In the genomic region with DNA sequence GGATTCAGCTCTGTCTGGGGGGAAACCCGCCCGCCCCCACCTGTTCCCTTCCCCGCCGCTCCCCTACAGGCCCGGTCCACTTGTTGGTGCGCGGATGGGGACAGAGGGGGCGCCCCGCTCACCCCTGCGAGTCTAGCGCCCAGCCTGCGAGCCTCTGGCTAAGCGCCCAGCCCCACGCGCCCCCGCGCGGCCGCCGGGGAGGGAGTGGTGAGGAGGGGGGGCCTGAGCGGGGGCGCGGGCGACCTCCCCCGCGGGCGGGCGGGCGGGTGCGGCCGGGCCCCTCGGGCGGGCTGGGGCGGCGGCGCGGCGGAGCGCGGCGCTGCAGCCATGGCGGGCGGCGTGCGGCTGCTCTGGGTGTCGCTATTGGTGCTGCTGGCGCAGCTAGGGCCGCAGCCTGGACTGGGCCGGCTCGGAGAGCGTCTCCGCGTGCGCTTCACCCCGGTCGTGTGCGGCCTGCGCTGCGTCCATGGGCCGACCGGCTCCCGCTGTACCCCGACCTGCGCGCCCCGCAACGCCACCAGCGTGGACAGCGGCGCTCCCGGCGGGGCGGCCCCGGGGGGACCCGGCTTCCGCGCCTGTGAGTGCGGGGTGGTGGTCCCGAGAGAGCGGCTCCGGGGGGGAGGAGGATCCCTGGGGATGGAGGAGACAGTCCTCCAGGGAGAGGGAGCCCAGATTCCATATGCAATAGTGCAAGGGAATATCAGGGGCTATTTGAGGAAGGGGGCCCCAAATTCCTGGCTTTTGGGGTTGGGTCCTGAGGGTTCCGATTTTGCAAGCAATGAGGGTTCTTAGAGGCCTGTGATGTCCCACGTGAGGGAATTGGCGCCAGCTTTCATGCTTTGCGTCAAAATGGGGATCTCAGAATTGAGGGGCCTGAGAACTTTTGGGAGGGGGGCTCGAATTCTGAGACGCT, we compare ENCODE assay signal across 9 cellular contexts. TPM values are rescaled to one million over a fixed set of nuclear protein-coding genes. Genes with fewer than 3 reads are reported as not detected.
DNase-seq lines count a peak whose midpoint lies in the region; ATAC-seq, FAIRE-seq and TF ChIP-seq lines count a peak whose summit lies in the region.
"Had no signal": no experiment of that assay in that cellular context is flagged by ENCODE, and none has a peak within 500 bp of the region (broad histone marks: within the 10 kb centered on the region; RNA-seq: fewer than 3 reads in every experiment).

A gene with protein sequence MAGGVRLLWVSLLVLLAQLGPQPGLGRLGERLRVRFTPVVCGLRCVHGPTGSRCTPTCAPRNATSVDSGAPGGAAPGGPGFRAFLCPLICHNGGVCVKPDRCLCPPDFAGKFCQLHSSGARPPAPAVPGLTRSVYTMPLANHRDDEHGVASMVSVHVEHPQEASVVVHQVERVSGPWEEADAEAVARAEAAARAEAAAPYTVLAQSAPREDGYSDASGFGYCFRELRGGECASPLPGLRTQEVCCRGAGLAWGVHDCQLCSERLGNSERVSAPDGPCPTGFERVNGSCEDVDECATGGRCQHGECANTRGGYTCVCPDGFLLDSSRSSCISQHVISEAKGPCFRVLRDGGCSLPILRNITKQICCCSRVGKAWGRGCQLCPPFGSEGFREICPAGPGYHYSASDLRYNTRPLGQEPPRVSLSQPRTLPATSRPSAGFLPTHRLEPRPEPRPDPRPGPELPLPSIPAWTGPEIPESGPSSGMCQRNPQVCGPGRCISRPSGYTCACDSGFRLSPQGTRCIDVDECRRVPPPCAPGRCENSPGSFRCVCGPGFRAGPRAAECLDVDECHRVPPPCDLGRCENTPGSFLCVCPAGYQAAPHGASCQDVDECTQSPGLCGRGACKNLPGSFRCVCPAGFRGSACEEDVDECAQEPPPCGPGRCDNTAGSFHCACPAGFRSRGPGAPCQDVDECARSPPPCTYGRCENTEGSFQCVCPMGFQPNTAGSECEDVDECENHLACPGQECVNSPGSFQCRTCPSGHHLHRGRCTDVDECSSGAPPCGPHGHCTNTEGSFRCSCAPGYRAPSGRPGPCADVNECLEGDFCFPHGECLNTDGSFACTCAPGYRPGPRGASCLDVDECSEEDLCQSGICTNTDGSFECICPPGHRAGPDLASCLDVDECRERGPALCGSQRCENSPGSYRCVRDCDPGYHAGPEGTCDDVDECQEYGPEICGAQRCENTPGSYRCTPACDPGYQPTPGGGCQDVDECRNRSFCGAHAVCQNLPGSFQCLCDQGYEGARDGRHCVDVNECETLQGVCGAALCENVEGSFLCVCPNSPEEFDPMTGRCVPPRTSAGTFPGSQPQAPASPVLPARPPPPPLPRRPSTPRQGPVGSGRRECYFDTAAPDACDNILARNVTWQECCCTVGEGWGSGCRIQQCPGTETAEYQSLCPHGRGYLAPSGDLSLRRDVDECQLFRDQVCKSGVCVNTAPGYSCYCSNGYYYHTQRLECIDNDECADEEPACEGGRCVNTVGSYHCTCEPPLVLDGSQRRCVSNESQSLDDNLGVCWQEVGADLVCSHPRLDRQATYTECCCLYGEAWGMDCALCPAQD (N-terminal part only) (plus strand): TSS at position 309 of the 913 bp plus-strand sequence. CDS start 19 bp downstream, at position 328.

- H3K27ac ChIP-seq in SK-N-MC (peak within 1 kb of the TSS; percentile 85), H1 (ENCODE audit: low read depth, low read length) (no peak within 1 kb of the TSS), upper lobe of right lung (peak within 1 kb of the TSS; percentile 81)

- no peak for TF ChIP-seq EP300 in H1 (IDR thresholded peaks at IDR 0.05; ENCODE audit: borderline replicate concordance in 1 of 2, low read depth in 2 of 2, low read length in 2 of 2)

- no peak for TF ChIP-seq RAD21 in H1 (IDR thresholded peaks at IDR 0.05 in 1 of 2, conservative IDR thresholded peaks at IDR 0.05 in 1 of 2; ENCODE audit: low read depth in 2 of 2, low read length in 2 of 2)

- H4K8ac ChIP-seq in H1 (ENCODE audit: extremely low read depth, insufficient read depth, low read length): no peak within 1 kb of the TSS

- no peak within 1 kb of the TSS for H2AK5ac ChIP-seq in H1 (ENCODE audit: low read depth, low read length)

- H2BK15ac ChIP-seq in H1 (ENCODE audit: low read length): no peak within 1 kb of the TSS

- H3K4ac ChIP-seq in H1 (replicated peaks; ENCODE audit: insufficient read length, low read depth, low read length): no peak within 1 kb of the TSS

- H2BK5ac ChIP-seq in H1 (ENCODE audit: low read depth, low read length): no peak within 1 kb of the TSS

- WGBS in H1 (ENCODE audit: extremely low coverage in 1 of 2, insufficient coverage in 1 of 2, insufficient read length in 1 of 2, insufficient replicate concordance in 2 of 2, low coverage in 1 of 2, low lambda C conversion rate in 2 of 2, missing lambda C conversion rate in 1 of 2), 2 experiments: 8% methylated on average over 37 of the region's 87 CpGs; no CpG with 5 or more reads in 1 of the 2 experiments

- no peak within 1 kb of the TSS for H4K91ac ChIP-seq in H1 (replicated peaks; ENCODE audit: insufficient read length, low read length)

- H3K36me3 ChIP-seq in SK-N-MC (ENCODE audit: insufficient read depth, low read length) (no peaks in the 10 kb centered on the region), H1 (ENCODE audit: control insufficient read depth in 2 of 4, insufficient read depth in 4 of 4, low read length in 3 of 4) (no peaks in the 10 kb centered on the region; a peak in 1 of 8 replicates), upper lobe of right lung (no peaks in the 10 kb centered on the region)

- no peak for FAIRE-seq in H1 (lab: Jason Lieb, UNC)
- FAIRE-seq: GM18507 had no signal

- no peak within 1 kb of the TSS for H4K5ac ChIP-seq in H1 (ENCODE audit: insufficient read length, low read depth, low read length)

- intact Hi-C loops in upper lobe of right lung (cut with DNase I): no loop called here

- no peak for TF ChIP-seq POLR2A in H1 (IDR thresholded peaks at IDR 0.05; ENCODE audit: control extremely low read depth in 1 of 2, low read depth in 2 of 2, low read length in 2 of 2)

- H3K14ac ChIP-seq in H1 (ENCODE audit: insufficient read length): no peak within 1 kb of the TSS

- H3K27me3 ChIP-seq in H1 (replicated peaks in 1 of 4; ENCODE audit: control insufficient read depth in 3 of 4, extremely low read depth in 1 of 4, insufficient read depth in 3 of 4, low read length in 3 of 4) (peaks cover 17 to 53% (median 47%) of the 10 kb centered on the region in 4 experiments), upper lobe of right lung (peaks cover 48% of the 10 kb centered on the region)

- ATAC-seq in upper lobe of right lung (no peak), GM21529 (IDR thresholded peaks at IDR 0.05; ENCODE audit: unreplicated experiment) (no peak)

- H2AFZ ChIP-seq in H1 (ENCODE audit: low read length): no peak within 1 kb of the TSS

- H3K9me3 ChIP-seq in SK-N-MC (ENCODE audit: low read depth, low read length): no peaks in the 10 kb centered on the region
- no peaks in the 10 kb centered on the region for H3K9me3 ChIP-seq in H1 (ENCODE audit: insufficient read depth in 2 of 2, low read depth in 1 of 2, low read length in 1 of 2)
- no peaks in the 10 kb centered on the region for H3K9me3 ChIP-seq in upper lobe of right lung

- CTCF ChIA-PET in H1 (lab: Charles Lee; ENCODE audit: partially characterized antibody): interaction anchor here (0.6 to 11.3 kb wide), 14 partner anchors 9 to 72 kb away, joined by 3 to 100 read pairs (median 8); no protein-coding TSS in a partner anchor

- H3K56ac ChIP-seq in H1 (replicated peaks; ENCODE audit: insufficient read length, low read depth, low read length): peak within 1 kb of the TSS; percentile 37

- 0 out of 2 replicates have a peak, but pooled peaks cover 2% of the 10 kb centered on the region for H3K79me1 ChIP-seq in H1 (ENCODE audit: low read depth, low read length)

- H3K79me2 ChIP-seq in H1 (ENCODE audit: control insufficient read depth in 1 of 2, insufficient read depth in 2 of 2, low read length in 2 of 2): no peaks in the 10 kb centered on the region

- peaks cover 31% of the 10 kb centered on the region; the same call in 1 of the 2 replicates for H3K23me2 ChIP-seq in H1 (ENCODE audit: low read depth, low read length)

- H2BK12ac ChIP-seq in H1 (ENCODE audit: low read depth, low read length): peak within 1 kb of the TSS; percentile 50; the same call in 1 of the 2 replicates

- H3K4me1 ChIP-seq in H1 (replicated peaks in 1 of 4; ENCODE audit: control insufficient read depth in 3 of 4, insufficient read depth in 4 of 4, low read length in 3 of 4) (peaks cover 9 to 43% (median 27%) of the 10 kb centered on the region in 4 experiments), upper lobe of right lung (peaks cover 69% of the 10 kb centered on the region)

- TF ChIP-seq CTCF in H1 (IDR thresholded peaks at IDR 0.05; ENCODE audit: control extremely low read depth in 1 of 3, insufficient read depth in 1 of 3, low read depth in 1 of 3, low read length in 3 of 3) (peak in 2 of 3 experiments; percentile 29 to 47; a peak in 3 of 4 replicates), upper lobe of right lung (IDR thresholded peaks at IDR 0.05) (peak; percentile 17)

- DNase-seq in activated effector memory CD4-positive, alpha-beta T cell treated with anti-CD3 and anti-CD28 coated beads, Interleukin-2, amount 50 U/mL, for 16 hours: peak; percentile 79
- DNase-seq in activated effector memory CD4-positive, alpha-beta T cell treated with Interleukin-2 at 50 U/mL for 16 hours: no peak
- DNase-seq in SK-N-MC (ENCODE audit: low read depth, low spot score) (no peak), H1 (ENCODE audit: low read depth in 1 of 2, low spot score in 2 of 2) (no peak), midbrain (lab: John Stamatoyannopoulos, UW) (peak; percentile 18), upper lobe of right lung (peak; percentile 81), pons (ENCODE audit: low spot score) (no peak)

- H2BK120ac ChIP-seq in H1 (replicated peaks; ENCODE audit: low read depth, low read length): no peak within 1 kb of the TSS

- no peak within 1 kb of the TSS; the same call in 1 of the 2 replicates for H3K18ac ChIP-seq in H1 (ENCODE audit: extremely low read depth, low read length)

- H3K4me3 ChIP-seq in SK-N-MC: peak within 1 kb of the TSS; percentile 98
- H3K4me3 ChIP-seq in H1 (ENCODE audit: extremely low read depth in 1 of 4, insufficient read depth in 2 of 4, low read depth in 3 of 4, low read length in 4 of 4): peak within 1 kb of the TSS; percentile 39 to 66 (median 46)
- H3K4me3 ChIP-seq in upper lobe of right lung: peak within 1 kb of the TSS; percentile 63

- POLR2A ChIA-PET in H1 (lab: Charles Lee; ENCODE audit: partially characterized antibody): interaction anchor here (0.7 to 0.8 kb wide), 2 partner anchors 12 to 31 kb away, joined by 3 to 4 read pairs; no protein-coding TSS in a partner anchor

- H2BK20ac ChIP-seq in H1 (ENCODE audit: low read length): no peak within 1 kb of the TSS

- peak within 1 kb of the TSS; percentile 75 to 84 for H3K4me2 ChIP-seq in H1 (ENCODE audit: insufficient read depth in 1 of 2, low read depth in 2 of 2, low read length in 2 of 2)

- peaks cover 7 to 8% of the 10 kb centered on the region in 2 experiments for H4K20me1 ChIP-seq in H1 (replicated peaks in 1 of 2; ENCODE audit: control insufficient read depth in 1 of 2, insufficient read depth in 2 of 2, low read length in 2 of 2)

- H3K9ac ChIP-seq in SK-N-MC (ENCODE audit: insufficient read length): peak within 1 kb of the TSS; percentile 88
- H3K9ac ChIP-seq in H1 (replicated peaks in 1 of 4; ENCODE audit: extremely low read depth in 1 of 4, low read depth in 3 of 4, low read length in 3 of 4): peak within 1 kb of the TSS in 1 of 4 experiments; percentile 52; a peak in 1 of 7 replicates

- no peak within 1 kb of the TSS for H3K23ac ChIP-seq in H1 (ENCODE audit: insufficient read length)

RNA-seq across cellular contexts. Expression of the gene that starts here (rescaled TPM):
- 75.3 and 77.1 TPM in 2 replicates for total RNA-seq in H1 (2021; fragmentation: NEBNext Ultra II Directional; extraction: Animal tissue kit (Norgen Biotek cat#: 25700))
- polyA plus RNA-seq in H1 (2011; rRNA removed): 54.5 and 111 TPM in 2 replicates
- polyA plus RNA-seq in H1 (2011; cell fraction: cytosol; rRNA removed): 68.6 TPM
- 270 TPM for polyA plus RNA-seq in H1 (2011; cell fraction: nucleus; rRNA removed)
- 51.9 to 154 TPM (median 115 TPM) in 4 replicates for polyA plus RNA-seq in H1 (2012, experiment 1 of 2)
- polyA plus RNA-seq in H1 (2012, experiment 2 of 2): 94.0 TPM
- polyA plus RNA-seq in H1 (2013, experiment 1 of 2): 67.1 TPM
- 56.9 TPM for polyA plus RNA-seq in H1 (2013, experiment 2 of 2)
- polyA minus RNA-seq in H1 (2011; rRNA and poly(A)+ RNA removed): 21.2 and 23.9 TPM in 2 replicates
- polyA minus RNA-seq in H1 (2011; cell fraction: cytosol; rRNA and poly(A)+ RNA removed): 61.7 TPM
- polyA minus RNA-seq in H1 (2011; cell fraction: nucleus; rRNA and poly(A)+ RNA removed): 58.2 TPM
- 430 TPM for total RNA-seq in upper lobe of right lung

Comparison
In these comparisons a context has a peak if more than half of its experiments do, and no peak if none do; other contexts are left out.
1. DNase-seq: peak in activated effector memory CD4-positive, alpha-beta T cell treated with anti-CD3 and anti-CD28 coated beads, Interleukin-2, amount 50 U/mL, for 16 hours (single experiment), midbrain (single experiment) and upper lobe of right lung (single experiment); none in activated effector memory CD4-positive, alpha-beta T cell treated with Interleukin-2 at 50 U/mL for 16 hours (single experiment), SK-N-MC (single experiment), H1 (0 of 2) and pons (single experiment).
2. H3K4me3 ChIP-seq: peak in every context shown above with its lines; median percentile 98 in SK-N-MC; 63 in upper lobe of right lung; 46 in H1.